ENCODE assay signal across 8 cellular contexts in genomic region chr10:114470956-114471905, GRCh38.
DNase-seq lines count a peak whose midpoint lies in the region; ATAC-seq, FAIRE-seq and TF ChIP-seq lines count a peak whose summit lies in the region.

No MANE protein-coding gene starts in this region.

- no peak overlapping the region for H3K18ac ChIP-seq in trophoblast cell (ENCODE audit: low read length)

- H2BK12ac ChIP-seq in trophoblast cell (ENCODE audit: low read length): no peak overlapping the region

- no peak overlapping the region for H3K14ac ChIP-seq in trophoblast cell (ENCODE audit: low read length)

- H3K36me3 ChIP-seq in RWPE2 (ENCODE audit: low read depth) (no peaks in the 10 kb centered on the region), trophoblast cell (ENCODE audit: control insufficient read depth in 1 of 2, insufficient read depth in 2 of 2, low read length in 2 of 2) (no peaks in the 10 kb centered on the region), upper lobe of right lung (peaks cover 10% of the 10 kb centered on the region)

- WGBS in trophoblast cell (ENCODE audit: extremely low coverage, insufficient coverage, insufficient read length): no CpG with 5 or more reads among the region's 11 CpGs

- H2AFZ ChIP-seq in trophoblast cell (ENCODE audit: insufficient read depth, low read length, poor library complexity): no peak overlapping the region

- H4K12ac ChIP-seq in trophoblast cell (ENCODE audit: low read depth, low read length): no peak overlapping the region

- no peak overlapping the region for H2BK5ac ChIP-seq in trophoblast cell (ENCODE audit: low read depth, low read length, poor library complexity)

- intact Hi-C loops in upper lobe of right lung (cut with DNase I): no loop called here

- no peak overlapping the region for H2BK120ac ChIP-seq in trophoblast cell (ENCODE audit: insufficient read depth, low read length, poor library complexity)

- H3K4me1 ChIP-seq in RWPE2 (ENCODE audit: insufficient read depth, poor library complexity, severe bottlenecking) (peaks cover 6% of the 10 kb centered on the region), trophoblast cell (ENCODE audit: control insufficient read depth in 1 of 2, insufficient read depth in 2 of 2, low read length in 2 of 2) (no peaks in the 10 kb centered on the region), upper lobe of right lung (no peaks in the 10 kb centered on the region)

- in situ Hi-C loops in KBM-7 (cut with MboI; ENCODE audit: low pct_unique_long_range_greater_than_20kb, low sequenced_read_pairs): no loop called here

- H3K4me3 ChIP-seq in RWPE2 (ENCODE audit: severe bottlenecking): no peak overlapping the region
- no peak overlapping the region for H3K4me3 ChIP-seq in trophoblast cell (ENCODE audit: low read depth, low read length)
- no peak overlapping the region for H3K4me3 ChIP-seq in upper lobe of right lung

- H3K4ac ChIP-seq in trophoblast cell (ENCODE audit: low read depth, low read length): no peak overlapping the region

- no peak overlapping the region for H4K91ac ChIP-seq in trophoblast cell (ENCODE audit: low read depth, low read length)

- no peaks in the 10 kb centered on the region for H3K27me3 ChIP-seq in RWPE2 (ENCODE audit: insufficient read depth, poor library complexity, severe bottlenecking)
- no peaks in the 10 kb centered on the region for H3K27me3 ChIP-seq in trophoblast cell (ENCODE audit: insufficient read depth, low read length)
- H3K27me3 ChIP-seq in upper lobe of right lung: no peaks in the 10 kb centered on the region

- FAIRE-seq in G401.6 (lab: Jason Lieb, UNC): peak; percentile 92
- FAIRE-seq in frontal cortex (lab: Jason Lieb, UNC): peak; percentile 95

- H3K79me2 ChIP-seq in trophoblast cell (ENCODE audit: control insufficient read depth, insufficient read depth, low read length, poor library complexity): no peaks in the 10 kb centered on the region

- TF ChIP-seq CTCF in RWPE2 (IDR thresholded peaks at IDR 0.05; ENCODE audit: poor library complexity, severe bottlenecking) (peak; percentile 87), upper lobe of right lung (IDR thresholded peaks at IDR 0.05) (peak; percentile 94)

- H3K27ac ChIP-seq in RWPE2 (ENCODE audit: poor library complexity, severe bottlenecking) (no peak overlapping the region), trophoblast cell (ENCODE audit: low read depth, low read length) (no peak overlapping the region), upper lobe of right lung (no peak overlapping the region)

- no peaks in the 10 kb centered on the region for H3K79me1 ChIP-seq in trophoblast cell (ENCODE audit: low read length)

- no peak overlapping the region for H3K9ac ChIP-seq in trophoblast cell (ENCODE audit: low read length)

- no peaks in the 10 kb centered on the region for H3K9me3 ChIP-seq in RWPE2 (ENCODE audit: severe bottlenecking)
- H3K9me3 ChIP-seq in trophoblast cell (ENCODE audit: insufficient read depth, low read depth, low read length): no peaks in the 10 kb centered on the region
- H3K9me3 ChIP-seq in upper lobe of right lung: no peaks in the 10 kb centered on the region

- ATAC-seq in GM21723 (IDR thresholded peaks at IDR 0.05; ENCODE audit: unreplicated experiment) (peak; percentile 97), RWPE2 (ENCODE audit: low read depth) (peak; percentile 83), upper lobe of right lung (peak; percentile 97)

- no peak overlapping the region for H3K23ac ChIP-seq in trophoblast cell (ENCODE audit: low read length)

- no peak overlapping the region for H2AK5ac ChIP-seq in trophoblast cell (ENCODE audit: low read length)

- H3K4me2 ChIP-seq in trophoblast cell (ENCODE audit: low read length): no peak overlapping the region

- DNase-seq in KBM-7: peak; percentile 62
- no peak for DNase-seq in RWPE2 (ENCODE audit: low spot score)
- DNase-seq in activated naive CD4-positive, alpha-beta T cell (lab: John Stamatoyannopoulos, UW): peak; percentile 11 to 45 (median 26)
- DNase-seq in frontal cortex (ENCODE audit: low spot score in 2 of 2): peak; percentile 29 to 64
- peak; percentile 90 to 92 for DNase-seq in trophoblast cell
- peak; percentile 78 for DNase-seq in upper lobe of right lung

- no peak overlapping the region for H4K8ac ChIP-seq in trophoblast cell (ENCODE audit: low read depth, low read length)
